In genomic region chr12:62291888-62292760, GRCh38 we compare ENCODE assay signal across 9 cellular contexts. TPM values are rescaled to one million over a fixed set of nuclear protein-coding genes. Genes with fewer than 3 reads are reported as not detected.
DNase-seq lines count a peak whose midpoint lies in the region; ATAC-seq and TF ChIP-seq lines count a peak whose summit lies in the region.
"Had no signal": no experiment of that assay in that cellular context is flagged by ENCODE, and none has a peak within 500 bp of the region (broad histone marks: within the 10 kb centered on the region; RNA-seq: fewer than 3 reads in every experiment).

No MANE protein-coding gene starts in this region.

- peaks cover 27% of the 10 kb centered on the region for H3K36me3 Mint-ChIP-seq in natural killer cell

- DNase-seq in EL (peak; percentile 50), natural killer cell (no peak), DMS79 treated with DMSO at 0.1 percent for 48 hours (lab: John Stamatoyannopoulos, UW) (no peak), NCI-H774 (lab: John Stamatoyannopoulos, UW) (no peak), T-helper 9 cell (no peak)
- peak; percentile 38 to 49 for DNase-seq in activated T-cell treated with anti-CD3 and anti-CD28 coated beads, Interleukin-2, amount 50 U/mL, for 48 hours
- DNase-seq: transverse colon had no signal

- peaks cover 3 to 4% of the 10 kb centered on the region in 2 donors for H3K9me3 Mint-ChIP-seq in natural killer cell

- H3K4me1 Mint-ChIP-seq in natural killer cell = peaks cover 71 to 72% of the 10 kb centered on the region in 2 donors

- H3K27ac Mint-ChIP-seq in natural killer cell = peak overlapping the region in 1 of 2 donors; percentile 46

- peak overlapping the region; percentile 11 for H3K4me3 Mint-ChIP-seq in natural killer cell

- no peak for TF ChIP-seq CTCF in natural killer cell (IDR thresholded peaks at IDR 0.05)

- no peaks in the 10 kb centered on the region for H3K27me3 Mint-ChIP-seq in natural killer cell (ENCODE audit: low read depth in 2 of 2)

- intact Hi-C loops in natural killer cell (cut with micrococcal nuclease) = no loop called here

- ATAC-seq in HG02759 (IDR thresholded peaks at IDR 0.05; ENCODE audit: unreplicated experiment) (peak; percentile 64), natural killer cell (peak; percentile 25 to 74 (median 37)), GM21786 (IDR thresholded peaks at IDR 0.05; ENCODE audit: unreplicated experiment) (no peak)

RNA-seq across cellular contexts. Expression of gene USP15, which starts 31.9 kb away (rescaled TPM):
- total RNA-seq in natural killer cell = 100 to 1,000 TPM; 188 to 251 (median 197) TPM

Comparison
In these comparisons a context has a peak if more than half of its experiments do, and no peak if none do; other contexts are left out.
1. DNase-seq: peak in EL (single experiment) and activated T-cell treated with anti-CD3 and anti-CD28 coated beads, Interleukin-2, amount 50 U/mL, for 48 hours (2 of 2); none in natural killer cell (single experiment), DMS79 treated with DMSO at 0.1 percent for 48 hours (single experiment), NCI-H774 (single experiment) and T-helper 9 cell (single experiment).